In the genomic region with DNA sequence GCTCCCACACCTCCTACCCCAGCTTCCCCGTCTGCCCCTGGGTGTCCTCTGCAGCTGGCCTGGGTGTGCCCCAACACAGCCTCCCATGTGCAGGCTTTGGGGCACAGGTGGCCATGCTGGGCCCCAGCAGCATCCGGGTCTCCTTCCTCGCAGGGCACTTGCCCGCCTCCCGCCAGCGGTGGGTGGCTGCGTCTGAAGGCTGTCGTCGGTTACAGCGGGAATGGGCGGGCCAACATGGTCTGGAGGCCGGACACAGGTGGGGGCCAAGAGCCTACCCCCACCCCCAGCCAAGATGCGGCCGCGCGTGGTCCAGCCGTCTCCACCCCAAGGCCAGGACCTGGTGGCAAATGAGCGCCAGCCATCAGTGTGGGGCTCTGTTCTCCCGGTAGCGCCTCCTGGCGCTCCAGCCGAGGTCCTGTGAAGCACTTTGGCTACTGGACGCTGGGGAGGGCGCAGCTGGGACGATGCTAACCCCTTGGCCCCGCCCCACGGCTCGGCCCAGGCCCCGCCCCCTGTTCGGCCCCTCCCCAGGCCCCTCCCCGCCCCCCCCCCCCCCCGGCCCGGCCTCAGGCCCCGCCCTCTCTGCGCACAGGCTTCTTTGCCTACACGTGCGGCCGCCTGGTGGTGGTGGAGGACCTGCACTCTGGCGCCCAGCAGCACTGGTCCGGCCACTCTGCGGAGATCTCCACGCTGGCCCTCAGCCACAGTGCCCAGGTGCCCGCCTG, we compare ENCODE assay signal across 8 cellular contexts. TPM values are rescaled to one million over a fixed set of nuclear protein-coding genes. Genes with fewer than 3 reads are reported as not detected.
DNase-seq lines count a peak whose midpoint lies in the region; ATAC-seq, FAIRE-seq and TF ChIP-seq lines count a peak whose summit lies in the region.

No MANE protein-coding gene starts in this region.

- CTCF ChIA-PET in CD4-positive, alpha-beta T cell (lab: Charles Lee): no interaction called here

- no peaks in the 10 kb centered on the region for H3K27me3 Mint-ChIP-seq in CD4-positive, alpha-beta T cell

- H3K9me3 ChIP-seq in CD4-positive, alpha-beta T cell (ENCODE audit: control insufficient read depth, low read length): no peaks in the 10 kb centered on the region

- intact Hi-C loops in CD4-positive, alpha-beta T cell (cut with DNase I, micrococcal nuclease): loop anchor here in 1 of 2 experiments (5.0 kb wide), 1 partner anchor 68 kb away; the partner anchor contains the start of gene RAB40C

- H3K4me3 Mint-ChIP-seq in CD4-positive, alpha-beta T cell: peak overlapping the region; percentile 56

- no peak overlapping the region for H3K27ac ChIP-seq in CD4-positive, alpha-beta T cell (ENCODE audit: low read depth, low read length)
- H3K27ac ChIP-seq in cingulate gyrus (ENCODE audit: low read depth, low read length): peak overlapping the region; percentile 75

- no peak for FAIRE-seq in H54 (lab: Jason Lieb, UNC)

- peak; percentile 81 for ATAC-seq in CD4-positive, alpha-beta T cell (ENCODE audit: poor library complexity)
- peak; percentile 42 for ATAC-seq in GM21576 (IDR thresholded peaks at IDR 0.05; ENCODE audit: unreplicated experiment)

- TF ChIP-seq POLR2A in H54 (IDR thresholded peaks at IDR 0.05; ENCODE audit: low read depth, low read length): no peak

- TF ChIP-seq CTCF in CD4-positive, alpha-beta T cell (IDR thresholded peaks at IDR 0.05): no peak

- no peaks in the 10 kb centered on the region for H3K9me3 Mint-ChIP-seq in CD4-positive, alpha-beta T cell

- POLR2A ChIA-PET in CD4-positive, alpha-beta T cell (lab: Charles Lee): no interaction called here

- H3K27me3 ChIP-seq in CD4-positive, alpha-beta T cell (ENCODE audit: control insufficient read depth, insufficient read depth, low read length): no peaks in the 10 kb centered on the region

- peak; percentile 33 to 74 (median 61) for DNase-seq in CD4-positive, alpha-beta T cell
- DNase-seq in NCI-H2196 (lab: John Stamatoyannopoulos, UW; ENCODE audit: unreplicated experiment) (peak; percentile 96), left kidney (ENCODE audit: low read depth, low spot score) (peak; percentile 94), H54 (ENCODE audit: insufficient read length, low spot score) (no peak)
- DNase-seq in activated CD4-positive, alpha-beta T cell treated with anti-CD3 and anti-CD28 coated beads for 24 hours (ENCODE audit: low read depth in 2 of 2): peak; percentile 47 to 62
- peak; percentile 72 to 76 for DNase-seq in stimulated activated CD4-positive, alpha-beta T cell treated with anti-CD3 and anti-CD28 coated beads, Interleukin-2, amount 100 ng/mL, for 24 hours

- H3K27ac Mint-ChIP-seq in CD4-positive, alpha-beta T cell: no peak overlapping the region

- H3K36me3 Mint-ChIP-seq in CD4-positive, alpha-beta T cell (ENCODE audit: low read depth): no peaks in the 10 kb centered on the region

- H3K4me1 Mint-ChIP-seq in CD4-positive, alpha-beta T cell (ENCODE audit: low read depth): peaks cover 6% of the 10 kb centered on the region

RNA-seq across cellular contexts. Expression of gene RHOT2, which starts 7.3 kb away (rescaled TPM):
- 100 to 1,000 TPM; 202 to 209 TPM for total RNA-seq in CD4-positive, alpha-beta T cell

RNA-seq across cellular contexts. Expression of gene WDR90, which starts 11.5 kb away (rescaled TPM):
- 10 to 100 TPM in 1 of 2 experiments, 1 to 10 TPM in 1; 8.1 to 10.3 TPM for total RNA-seq in CD4-positive, alpha-beta T cell

RNA-seq across cellular contexts. Expression of gene RHBDL1, which starts 14.8 kb away (rescaled TPM):
- total RNA-seq in CD4-positive, alpha-beta T cell: 1 to 10 TPM; 6.6 to 6.9 TPM

RNA-seq across cellular contexts. Expression of gene MCRIP2, which starts 19.0 kb away (rescaled TPM):
- total RNA-seq in CD4-positive, alpha-beta T cell: 10 to 100 TPM; 11.4 to 14.6 TPM

RNA-seq across cellular contexts. Expression of gene STUB1, which starts 19.6 kb away (rescaled TPM):
- total RNA-seq in CD4-positive, alpha-beta T cell: 10 to 100 TPM; 46.9 to 53.9 TPM
